ENCODE assay signal across 28 cellular contexts in genomic region chr3:197021729-197022404, GRCh38. TPM values are rescaled to one million over a fixed set of nuclear protein-coding genes. Genes with fewer than 3 reads are reported as not detected.
DNase-seq lines count a peak whose midpoint lies in the region; ATAC-seq and TF ChIP-seq lines count a peak whose summit lies in the region.
"Had no signal": no experiment of that assay in that cellular context is flagged by ENCODE, and none has a peak within 500 bp of the region (broad histone marks: within the 10 kb centered on the region; RNA-seq: fewer than 3 reads in every experiment).

No MANE protein-coding gene starts in this region.

- H2AFZ ChIP-seq in SK-N-SH (ENCODE audit: low read depth) = no peak overlapping the region

- no peak for TF ChIP-seq CTCF in SK-N-SH (IDR thresholded peaks at IDR 0.05)
- no peak for TF ChIP-seq CTCF in HEK293 (tag by site-specific recombination; IDR thresholded peaks at IDR 0.05)
- TF ChIP-seq CTCF in activated B cell treated with CpG ODN at 0.5 μM for 24 hours (IDR thresholded peaks at IDR 0.05) = no peak
- TF ChIP-seq CTCF in spleen (IDR thresholded peaks at IDR 0.05 in 8 of 11, conservative IDR thresholded peaks at IDR 0.05 in 3 of 11) = no peak
- TF ChIP-seq CTCF in body of pancreas (IDR thresholded peaks at IDR 0.05) = no peak

- no peaks in the 10 kb centered on the region for H3K9me3 Mint-ChIP-seq in activated B cell treated with CpG ODN at 0.5 μM for 24 hours
- H3K9me3 Mint-ChIP-seq: activated naive CD4-positive, alpha-beta T cell treated with anti-CD3 and anti-CD28 coated beads, Interleukin-2, amount 10 ng/mL, durations not matched to agents 7 days and 5 days; CD8-positive, alpha-beta memory T cell; mesothelial cell of epicardium; natural killer cell; stimulated activated naive CD8-positive, alpha-beta T cell treated with anti-CD3 and anti-CD28 coated beads, Interleukin-15, Interleukin-2, amounts not matched to agents 100 ng/mL and 50 ng/mL, for 24 hours had no signal

- POLR2A ChIA-PET in SK-N-SH (lab: Yijun Ruan, JAX) = no interaction called here
- POLR2A ChIA-PET in HEK293 (lab: Yijun Ruan, JAX) = no interaction called here
- POLR2A ChIA-PET in activated B cell treated with CpG ODN at 0.5 μM for 24 hours (lab: Charles Lee) = interaction anchor here (0.9 to 5.2 kb wide), 8 partner anchors 8 to 690 kb away, joined by 3 to 91 read pairs (median 4); partner anchors contain the start of genes CEP19, MELTF, NCBP2 and PIGX

- CTCF ChIA-PET in SK-N-SH (lab: Yijun Ruan, JAX) = interaction anchor here (0.8 to 11.0 kb wide), 3 partner anchors 7 to 165 kb away, joined by 3 to 81 read pairs (median 13); partner anchors contain the start of gene MELTF
- CTCF ChIA-PET in HEK293 (lab: Yijun Ruan, JAX) = interaction anchor here (1.1 to 2.0 kb wide), 2 partner anchors 9 to 166 kb away, joined by 4 read pairs; no protein-coding TSS in a partner anchor
- CTCF ChIA-PET in activated B cell treated with CpG ODN at 0.5 μM for 24 hours (lab: Charles Lee) = interaction anchor here (0.7 to 2.4 kb wide), 2 partner anchors 15 to 19 kb away, joined by 3 to 17 read pairs; no protein-coding TSS in a partner anchor

- H3K9me3 ChIP-seq in SK-N-SH (no peaks in the 10 kb centered on the region), HEK293 (ENCODE audit: control insufficient read depth, insufficient read depth, low read depth, low read length) (no peaks in the 10 kb centered on the region), spleen (no peaks in the 10 kb centered on the region), body of pancreas (no peaks in the 10 kb centered on the region)
- H3K9me3 ChIP-seq: esophagus muscularis mucosa, gastrocnemius medialis, HAP-1, left ventricle myocardium inferior, pancreas, tibial nerve had no signal

- DNase-seq in SK-N-SH (peak; percentile 12), activated B cell treated with CpG ODN at 0.5 μM for 24 hours (peak; percentile 18), spleen (peak; percentile 47), NCI-H774 (lab: John Stamatoyannopoulos, UW) (no peak), body of pancreas (no peak)
- no peak for DNase-seq in activated T-cell treated with anti-CD3 and anti-CD28 coated beads, Interleukin-2, amount 50 U/mL, for 1 hour
- DNase-seq: activated naive CD4-positive, alpha-beta T cell treated with anti-CD3 and anti-CD28 coated beads, Interleukin-2, amount 10 ng/mL, durations not matched to agents 7 days and 5 days; amniotic stem cell; DMS153; gastrocnemius medialis; left ventricle myocardium inferior; natural killer cell; NCI-H1092 treated with DMSO at 0.1 percent for 48 hours; NCI-H1930; NCI-H226; pancreas; SIG-M5; stimulated activated CD4-positive, alpha-beta T cell treated with anti-CD3 and anti-CD28 coated beads, Interleukin-12 subunit alpha, Interleukin-12 subunit beta, amount 100 ng/mL, for 4 hours had no signal

- peaks cover 38% of the 10 kb centered on the region for H3K4me1 Mint-ChIP-seq in activated B cell treated with CpG ODN at 0.5 μM for 24 hours

- no peaks in the 10 kb centered on the region for H3K79me2 ChIP-seq in SK-N-SH (ENCODE audit: insufficient read depth)

- H3K4me3 ChIP-seq in SK-N-SH (ENCODE audit: low read depth in 2 of 2, low read length in 1 of 2) = no peak overlapping the region
- no peak overlapping the region for H3K4me3 ChIP-seq in HEK293 (ENCODE audit: low read depth, low read length)
- H3K4me3 ChIP-seq in spleen = no peak overlapping the region
- H3K4me3 ChIP-seq in body of pancreas = no peak overlapping the region
- H3K4me3 ChIP-seq: coronary artery, esophagus muscularis mucosa, gastrocnemius medialis, HAP-1, left ventricle myocardium inferior, pancreas, tibial nerve had no signal

- no peaks in the 10 kb centered on the region for H3K27me3 ChIP-seq in SK-N-SH (ENCODE audit: insufficient read depth)
- peaks cover 0 to 61% (median 0%) of the 10 kb centered on the region in 7 donors for H3K27me3 ChIP-seq in spleen (replicated peaks in 1 of 7)
- no peaks in the 10 kb centered on the region for H3K27me3 ChIP-seq in body of pancreas
- H3K27me3 ChIP-seq: pancreas had no signal

- H3K4me1 ChIP-seq in SK-N-SH (ENCODE audit: control insufficient read depth in 1 of 2, insufficient read depth in 2 of 2, low read depth in 1 of 2, low read length in 1 of 2) (peaks cover 0 to 11% of the 10 kb centered on the region in 2 experiments; a peak in 1 of 4 replicates), HEK293 (ENCODE audit: control insufficient read depth, insufficient read depth, low read length) (no peaks in the 10 kb centered on the region), spleen (peaks cover 6 to 27% (median 19%) of the 10 kb centered on the region in 6 donors), body of pancreas (peaks cover 13% of the 10 kb centered on the region)
- H3K4me1 ChIP-seq: gastrocnemius medialis, HAP-1 had no signal

- peak overlapping the region; percentile 75 for H3K4me3 Mint-ChIP-seq in activated B cell treated with CpG ODN at 0.5 μM for 24 hours
- H3K4me3 Mint-ChIP-seq: activated naive CD4-positive, alpha-beta T cell treated with anti-CD3 and anti-CD28 coated beads, Interleukin-2, amount 10 ng/mL, durations not matched to agents 7 days and 5 days; CD8-positive, alpha-beta memory T cell; mesothelial cell of epicardium; natural killer cell; stimulated activated naive CD8-positive, alpha-beta T cell treated with anti-CD3 and anti-CD28 coated beads, Interleukin-15, Interleukin-2, amounts not matched to agents 100 ng/mL and 50 ng/mL, for 24 hours had no signal

- no peak for TF ChIP-seq EP300 in SK-N-SH (IDR thresholded peaks at IDR 0.05; ENCODE audit: borderline replicate concordance in 1 of 2, low read depth in 1 of 2, low read length in 1 of 2)

- WGBS in SK-N-SH (ENCODE audit: low lambda C conversion rate) = 96% methylated on average over 14 of the region's 15 CpGs
- WGBS in spleen, 5 donors = 84 to 89% (median 88%) methylated on average over 15 of the region's 15 CpGs
- 74 to 80% methylated on average over 15 of the region's 15 CpGs for WGBS in body of pancreas, 2 donors

- no peak overlapping the region for H3K4me2 ChIP-seq in SK-N-SH

- ATAC-seq in SK-N-SH treated with all-trans-retinoic acid at 6 μM for 48 hours (no peak), activated B cell treated with CpG ODN at 0.5 μM for 24 hours (ENCODE audit: low read depth) (no peak), body of pancreas (no peak)
- ATAC-seq: gastrocnemius medialis, natural killer cell had no signal

- no peak overlapping the region for H3K9ac ChIP-seq in SK-N-SH

- intact Hi-C loops in activated B cell treated with CpG ODN at 0.5 μM for 24 hours (cut with micrococcal nuclease) = loop anchor here (2.0 to 10.0 kb wide), 3 partner anchors 53 to 1117 kb away; partner anchors contain the start of genes PIGZ and TNK2
- intact Hi-C loops in spleen (cut with DNase I; ENCODE audit: low total_unique reads) = no loop called here
- intact Hi-C loops in body of pancreas (cut with DNase I) = no loop called here

- no peaks in the 10 kb centered on the region for H4K20me1 ChIP-seq in SK-N-SH (ENCODE audit: insufficient read depth)

- H3K27me3 Mint-ChIP-seq in activated B cell treated with CpG ODN at 0.5 μM for 24 hours = peaks cover 9% of the 10 kb centered on the region
- H3K27me3 Mint-ChIP-seq: stimulated activated naive CD8-positive, alpha-beta T cell treated with anti-CD3 and anti-CD28 coated beads, Interleukin-15, Interleukin-2, amounts not matched to agents 100 ng/mL and 50 ng/mL, for 24 hours had no signal

- H3K36me3 Mint-ChIP-seq in activated B cell treated with CpG ODN at 0.5 μM for 24 hours (ENCODE audit: low read depth) = no peaks in the 10 kb centered on the region
- H3K36me3 Mint-ChIP-seq: activated naive CD4-positive, alpha-beta T cell treated with anti-CD3 and anti-CD28 coated beads, Interleukin-2, amount 10 ng/mL, durations not matched to agents 7 days and 5 days; CD8-positive, alpha-beta memory T cell; mesothelial cell of epicardium; natural killer cell had no signal

- peaks cover 2% of the 10 kb centered on the region for H3F3A ChIP-seq in SK-N-SH (replicated peaks; ENCODE audit: insufficient read depth)

- no peak for TF ChIP-seq RAD21 in SK-N-SH (IDR thresholded peaks at IDR 0.05; ENCODE audit: low read length)

- TF ChIP-seq POLR2A in spleen (IDR thresholded peaks at IDR 0.05) (no peak), body of pancreas (IDR thresholded peaks at IDR 0.05) (no peak)

- H3K27ac Mint-ChIP-seq in activated B cell treated with CpG ODN at 0.5 μM for 24 hours = peak overlapping the region; percentile 96
- H3K27ac Mint-ChIP-seq: activated naive CD4-positive, alpha-beta T cell treated with anti-CD3 and anti-CD28 coated beads, Interleukin-2, amount 10 ng/mL, durations not matched to agents 7 days and 5 days; mesothelial cell of epicardium; stimulated activated naive CD8-positive, alpha-beta T cell treated with anti-CD3 and anti-CD28 coated beads, Interleukin-15, Interleukin-2, amounts not matched to agents 100 ng/mL and 50 ng/mL, for 24 hours had no signal

- no peak overlapping the region for H3K27ac ChIP-seq in SK-N-SH (ENCODE audit: low read depth in 2 of 2, low read length in 1 of 2)
- no peak overlapping the region for H3K27ac ChIP-seq in HEK293 (ENCODE audit: extremely low read depth, low read depth, low read length)
- no peak overlapping the region for H3K27ac ChIP-seq in spleen
- H3K27ac ChIP-seq in body of pancreas = no peak overlapping the region
- H3K27ac ChIP-seq: 22Rv1, coronary artery, esophagus muscularis mucosa, gastrocnemius medialis, left ventricle myocardium inferior, pancreas, tibial nerve had no signal

- H3K9me2 ChIP-seq in SK-N-SH = no peaks in the 10 kb centered on the region

- H3K36me3 ChIP-seq in SK-N-SH (replicated peaks in 1 of 2; ENCODE audit: control insufficient read depth in 1 of 2, insufficient read depth in 2 of 2, low read length in 1 of 2) (no peaks in the 10 kb centered on the region), HEK293 (ENCODE audit: control insufficient read depth in 2 of 2, insufficient read depth in 1 of 2, low read length in 2 of 2) (peaks cover 0 to 26% of the 10 kb centered on the region in 2 experiments; a peak in 1 of 3 replicates), spleen (no peaks in the 10 kb centered on the region), body of pancreas (replicated peaks in 1 of 2; ENCODE audit: insufficient read depth in 1 of 2, low read depth in 2 of 2) (no peaks in the 10 kb centered on the region)
- H3K36me3 ChIP-seq: esophagus muscularis mucosa, gastrocnemius medialis, left ventricle myocardium inferior, pancreas, tibial nerve had no signal

RNA-seq across cellular contexts. Expression of gene MELTF, which starts 7.8 kb away (rescaled TPM):
- 27.2 and 32.4 TPM in 2 replicates for polyA plus RNA-seq in SK-N-SH (2012; rRNA removed)
- 20.5 and 26.3 TPM in 2 replicates for polyA plus RNA-seq in SK-N-SH (2012; cell fraction: cytosol; rRNA removed)
- polyA plus RNA-seq in SK-N-SH (2012; cell fraction: nucleus; rRNA removed) = 62.4 and 65.4 TPM in 2 replicates
- total RNA-seq in activated B cell treated with CpG ODN at 0.5 μM for 24 hours = 50.0 and 61.5 TPM in 2 replicates
- 1 to 10 TPM in 5 of 7 donors, under 1 TPM in 2; 0.65 to 3.9 (median 1.8) TPM for total RNA-seq in spleen
- under 1 TPM; 0.41 to 0.77 (median 0.67) TPM for polyA plus RNA-seq in spleen
- 1 to 10 TPM; 4.9 to 6.6 TPM for total RNA-seq in body of pancreas

RNA-seq across cellular contexts. Expression of gene PIGZ, which starts 53.2 kb away (rescaled TPM):
- 4.1 and 5.0 TPM in 2 replicates for polyA plus RNA-seq in SK-N-SH (2012; rRNA removed)
- polyA plus RNA-seq in SK-N-SH (2012; cell fraction: cytosol; rRNA removed) = 2.6 and 3.5 TPM in 2 replicates
- 13.7 and 18.2 TPM in 2 replicates for polyA plus RNA-seq in SK-N-SH (2012; cell fraction: nucleus; rRNA removed)
- 1.8 and 2.0 TPM in 2 replicates for total RNA-seq in activated B cell treated with CpG ODN at 0.5 μM for 24 hours
- total RNA-seq in spleen = 1 to 10 TPM; 2.0 to 5.1 (median 2.6) TPM
- polyA plus RNA-seq in spleen = 1 to 10 TPM; 2.0 to 2.6 (median 2.2) TPM
- total RNA-seq in body of pancreas = 1 to 10 TPM; 1.0 to 1.3 TPM
- polyA plus RNA-seq: CD8-positive, alpha-beta memory T cell had no signal

Comparison
In these comparisons a context has a peak if more than half of its experiments do, and no peak if none do; other contexts are left out.
1. DNase-seq: peak in SK-N-SH (single experiment), activated B cell treated with CpG ODN at 0.5 μM for 24 hours (single experiment) and spleen (single experiment); none in activated T-cell treated with anti-CD3 and anti-CD28 coated beads, Interleukin-2, amount 50 U/mL, for 1 hour (single experiment), NCI-H774 (single experiment) and body of pancreas (0 of 4).